ENCODE assay signal across 1 cellular context in genomic region chr1:154937051-154937987, GRCh38.
TF ChIP-seq lines count a peak whose summit lies in the region.

No MANE protein-coding gene starts in this region.

TF ChIP-seq in H1, 55 proteins besides CTCF, POLR2A, EP300 and RAD21:
- peak; percentile 29 for TF ChIP-seq PHF8 (conservative IDR thresholded peaks at IDR 0.05; ENCODE audit: low read depth, low read length)
- peak; percentile 59; the same call in 1 of the 2 replicates for TF ChIP-seq ATF2 (IDR thresholded peaks at IDR 0.05; ENCODE audit: low read length)
- 0 out of 2 replicates have a peak, but pooled peaks have one; percentile 34 for TF ChIP-seq TEAD4 (IDR thresholded peaks at IDR 0.05; ENCODE audit: low read depth, low read length)
- TF ChIP-seq MAFK (IDR thresholded peaks at IDR 0.05; ENCODE audit: low read depth, low read length): no peak
- TF ChIP-seq TAF7 (optimal IDR thresholded peaks at IDR 0.05; ENCODE audit: borderline replicate concordance, low read depth, low read length): peak; percentile 56
- peak; percentile 96 for TF ChIP-seq JUND (IDR thresholded peaks at IDR 0.05; ENCODE audit: low read length)
- TF ChIP-seq SIN3A (conservative IDR thresholded peaks at IDR 0.05 in 1 of 2, IDR thresholded peaks at IDR 0.05 in 1 of 2; ENCODE audit: low read depth in 1 of 2, low read length in 2 of 2): peak in 1 of 2 experiments; percentile 43; a peak in 2 of 4 replicates
- peak; percentile 62; the same call in 1 of the 2 replicates for TF ChIP-seq POLR2AphosphoS5 (IDR thresholded peaks at IDR 0.05; ENCODE audit: low read depth, low read length)
- no peak for TF ChIP-seq SUZ12 (IDR thresholded peaks at IDR 0.05; ENCODE audit: low read length)
- peak; percentile 57; the same call in 1 of the 2 replicates for TF ChIP-seq EGR1 (IDR thresholded peaks at IDR 0.05; ENCODE audit: borderline replicate concordance, low read depth, low read length)
- peak; percentile 92 for TF ChIP-seq CHD1 (IDR thresholded peaks at IDR 0.05; ENCODE audit: low read depth, low read length)
- no peak for TF ChIP-seq SP4 (IDR thresholded peaks at IDR 0.05; ENCODE audit: low read length)
- TF ChIP-seq YY1 (IDR thresholded peaks at IDR 0.05; ENCODE audit: low read depth, low read length): no peak
- TF ChIP-seq CREB1 (IDR thresholded peaks at IDR 0.05): peak; percentile 97
- TF ChIP-seq BACH1 (IDR thresholded peaks at IDR 0.05; ENCODE audit: low read length): peak; percentile 83
- TF ChIP-seq TAF1 (IDR thresholded peaks at IDR 0.05; ENCODE audit: low read depth, low read length): peak; percentile 69; the same call in 1 of the 2 replicates
- peak; percentile 83 for TF ChIP-seq TBP (IDR thresholded peaks at IDR 0.05; ENCODE audit: low read depth, low read length)
